In genomic region chr21:45509566-45510465, GRCh38 we compare ENCODE assay signal across 17 cellular contexts. TPM values are rescaled to one million over a fixed set of nuclear protein-coding genes. Genes with fewer than 3 reads are reported as not detected.
A peak's percentile ranks its signal among the peaks of the same experiment; 100 is the strongest.
DNase-seq lines count a peak whose midpoint lies in the region; ATAC-seq, FAIRE-seq and TF ChIP-seq lines count a peak whose summit lies in the region.
"Had no signal": no experiment of that assay in that cellular context is flagged by ENCODE, and none has a peak within 500 bp of the region (broad histone marks: within the 10 kb centered on the region; RNA-seq: fewer than 3 reads in every experiment).

No MANE protein-coding gene starts in this region.

- peak; percentile 14; the same call in 2 of the 3 replicates for ATAC-seq in K562
- ATAC-seq in left lobe of liver = no peak
- no peak for ATAC-seq in HG02571 (IDR thresholded peaks at IDR 0.05; ENCODE audit: unreplicated experiment)
- ATAC-seq: body of pancreas had no signal

- H2AFZ ChIP-seq in K562 (ENCODE audit: low read depth, low read length) = no peak overlapping the region

- H3K4me1 ChIP-seq in K562 (replicated peaks in 1 of 2; ENCODE audit: control insufficient read depth in 2 of 2, insufficient read depth in 2 of 2, low read length in 2 of 2) (peaks cover 6 to 82% of the 10 kb centered on the region in 2 experiments; a peak in 4 of 5 replicates), suprapubic skin (no peaks in the 10 kb centered on the region)
- H3K4me1 ChIP-seq: testis had no signal

- H3K4me3 ChIP-seq in K562 (no peak overlapping the region), suprapubic skin (no peak overlapping the region)
- H3K4me3 ChIP-seq: body of pancreas, testis had no signal

- POLR2A ChIA-PET in K562 (lab: Yijun Ruan, JAX) = no interaction called here

- H3K79me2 ChIP-seq in K562 (ENCODE audit: control insufficient read depth, insufficient read depth, low read length) = no peaks in the 10 kb centered on the region

- peak in 1 of 3 experiments; percentile 12; a peak in 1 of 6 replicates for TF ChIP-seq CTCF in K562 (IDR thresholded peaks at IDR 0.05 in 2 of 3, conservative IDR thresholded peaks at IDR 0.05 in 1 of 3; ENCODE audit: insufficient read depth in 2 of 3, low read depth in 1 of 3, low read length in 3 of 3)
- TF ChIP-seq CTCF in suprapubic skin (IDR thresholded peaks at IDR 0.05) = no peak

- TF ChIP-seq EP300 in K562 (IDR thresholded peaks at IDR 0.05; ENCODE audit: low read length) (no peak), suprapubic skin (IDR thresholded peaks at IDR 0.05) (no peak)

- no peaks in the 10 kb centered on the region for H3K9me1 ChIP-seq in K562 (ENCODE audit: control insufficient read depth, insufficient read depth, low read length)

- no peak for FAIRE-seq in K562 (lab: Jason Lieb, UNC)

- intact Hi-C loops in K562 (cut with micrococcal nuclease) = no loop called here

- 83% methylated on average over 56 of the region's 61 CpGs for WGBS in K562 (ENCODE audit: insufficient coverage, low coverage, missing lambda C conversion rate)
- 97% methylated on average over 17 of the region's 61 CpGs for WGBS in suprapubic skin

- H3K27ac ChIP-seq in K562 (ENCODE audit: extremely low read depth, low read depth, low read length) (no peak overlapping the region), suprapubic skin (no peak overlapping the region), substantia nigra (ENCODE audit: low read depth, low read length, poor library complexity, severe bottlenecking) (no peak overlapping the region)
- H3K27ac ChIP-seq: body of pancreas, testis had no signal

- peak overlapping the region in 1 of 2 experiments; percentile 59; a peak in 2 of 4 replicates for H3K9ac ChIP-seq in K562 (ENCODE audit: insufficient read depth in 1 of 2, low read depth in 2 of 2, low read length in 2 of 2)

- CTCF ChIA-PET in K562 (lab: Yijun Ruan, JAX; ENCODE audit: low intra/inter-chr PET ratio) = no interaction called here

- peaks cover 24% of the 10 kb centered on the region for H4K20me1 ChIP-seq in K562 (replicated peaks; ENCODE audit: control insufficient read depth, insufficient read depth, low read length)

- H3K9me3 ChIP-seq in K562 (replicated peaks; ENCODE audit: control insufficient read depth, insufficient read depth, low read depth, low read length) = no peaks in the 10 kb centered on the region
- no peaks in the 10 kb centered on the region for H3K9me3 ChIP-seq in suprapubic skin
- H3K9me3 ChIP-seq: body of pancreas, testis had no signal

- in situ Hi-C loops in K562 (cut with MboI) = no loop called here

- H3K4me2 ChIP-seq in K562 (ENCODE audit: insufficient read depth, low read length) = no peak overlapping the region

- TF ChIP-seq RAD21 in K562 (CRISPR knock-in tag; conservative IDR thresholded peaks at IDR 0.05 in 1 of 2, IDR thresholded peaks at IDR 0.05 in 1 of 2) = no peak

- DNase-seq in NCI-H82 (lab: John Stamatoyannopoulos, UW) (peak; percentile 50), NCI-H82 treated with DMSO at 0.1 percent for 48 hours (lab: John Stamatoyannopoulos, UW; ENCODE audit: unreplicated experiment) (no peak), K562 (ENCODE audit: extremely low read depth in 1 of 4, low spot score in 3 of 4) (peak in 2 of 4 experiments; percentile 45 to 52), left lobe of liver (ENCODE audit: low spot score) (peak; percentile 56), suprapubic skin (ENCODE audit: low spot score in 2 of 2) (peak; percentile 48 to 79), NCI-H1694 treated with DMSO at 0.1 percent for 48 hours (lab: John Stamatoyannopoulos, UW) (no peak), substantia nigra (lab: John Stamatoyannopoulos, UW) (no peak)
- DNase-seq: 8988T; activated CD8-positive, alpha-beta memory T cell treated with anti-CD3 and anti-CD28 coated beads, Interleukin-2, amount 50 U/mL, for 4 hours; activated naive CD4-positive, alpha-beta T cell treated with Interleukin-2 at 50 U/mL for 16 hours; body of pancreas; DMS53; MM.1S; NCI-H2081 treated with DMSO at 0.1 percent for 48 hours; NCI-H774; testis had no signal

- H3K36me3 ChIP-seq in K562 (ENCODE audit: control insufficient read depth, insufficient read depth, low read length) (peaks cover 35% of the 10 kb centered on the region; the same call in 2 of the 3 replicates), suprapubic skin (peaks cover 53% of the 10 kb centered on the region)

- BruUV-seq in K562 (replicated peaks; lab: Mats Ljungman, UMichigan) = no TSS peak

- H3K27me3 ChIP-seq in K562 (ENCODE audit: control insufficient read depth in 2 of 2, insufficient read depth in 2 of 2, low read length in 2 of 2) (no peaks in the 10 kb centered on the region), suprapubic skin (no peaks in the 10 kb centered on the region)
- H3K27me3 ChIP-seq: body of pancreas, testis had no signal

- TF ChIP-seq POLR2A in K562 (conservative IDR thresholded peaks at IDR 0.05) = no peak
- TF ChIP-seq POLR2A in suprapubic skin (IDR thresholded peaks at IDR 0.05) = no peak

TF ChIP-seq in K562, 482 proteins besides CTCF, POLR2A, EP300 and RAD21 (continues in another document):
- TF ChIP-seq MLX (CRISPR knock-in tag; conservative IDR thresholded peaks at IDR 0.05) (no peak), TARDBP (IDR thresholded peaks at IDR 0.05) (no peak), CCNT2 (IDR thresholded peaks at IDR 0.05; ENCODE audit: borderline replicate concordance, extremely low read depth, insufficient read length, low read depth, low read length) (peak; percentile 47), SOX6 (IDR thresholded peaks at IDR 0.05) (no peak), FIP1L1 (IDR thresholded peaks at IDR 0.05; ENCODE audit: low read depth, low read length, poor library complexity, severe bottlenecking) (peak; percentile 37), POLR2G (IDR thresholded peaks at IDR 0.05; ENCODE audit: low read depth, low read length) (peak; percentile 77), ZBTB33 (CRISPR knock-in tag; IDR thresholded peaks at IDR 0.05) (peak; percentile 98), PCBP1 (IDR thresholded peaks at IDR 0.05; ENCODE audit: low read depth, low read length, poor library complexity, severe bottlenecking) (peak; percentile 31), POLR2AphosphoS2 (IDR thresholded peaks at IDR 0.05; ENCODE audit: low read length) (0 out of 2 replicates have a peak, but pooled peaks have one; percentile 44), TAF7 (tag; IDR thresholded peaks at IDR 0.05) (no peak), ZBTB7A (IDR thresholded peaks at IDR 0.05; ENCODE audit: borderline replicate concordance, control insufficient read depth, low read depth, low read length) (peak; percentile 64), FUS (optimal IDR thresholded peaks at IDR 0.05; ENCODE audit: low read depth, low read length) (peak; percentile 87), STAG1 (CRISPR knock-in tag; IDR thresholded peaks at IDR 0.05; ENCODE audit: borderline replicate concordance) (no peak), HNRNPL (IDR thresholded peaks at IDR 0.05; ENCODE audit: low read depth, low read length) (peak; percentile 83; the same call in 1 of the 2 replicates), MAX (CRISPR knock-in tag; IDR thresholded peaks at IDR 0.05) (peak; percentile 23; the same call in 1 of the 2 replicates), ZNF785 (CRISPR knock-in tag; IDR thresholded peaks at IDR 0.05) (no peak), HSF4 (CRISPR knock-in tag; IDR thresholded peaks at IDR 0.05; ENCODE audit: borderline replicate concordance) (no peak)

RNA-seq across cellular contexts. Expression of gene SLC19A1, which starts 32.4 kb away (rescaled TPM):
- 43.8 and 108 TPM in 2 replicates for total RNA-seq in K562 (2011; cell fraction: chromatin; rRNA removed; ENCODE audit: low replicate concordance)
- 90.5 and 93.4 TPM in 2 replicates for total RNA-seq in K562 (2011; cell fraction: nucleolus; rRNA removed)
- total RNA-seq in K562 (2011; cell fraction: nucleoplasm; rRNA removed) = 52.4 and 63.7 TPM in 2 replicates
- 34.7 and 41.3 TPM in 2 replicates for total RNA-seq in K562 (2014; rRNA removed)
- total RNA-seq in K562 (2014; rRNA removed; fragmentation: Illumina TruSeq; extraction: Trizol) = 8.0 and 8.7 TPM in 2 replicates
- 18.8 and 21.4 TPM in 2 replicates for total RNA-seq in K562 (2015; rRNA removed; fragmentation: Illumina TruSeq; extraction: Trizol)
- total RNA-seq in K562 (2021) = 88.7 and 91.3 TPM in 2 replicates
- 11.5 and 24.6 TPM in 2 replicates for polyA plus RNA-seq in K562 (2011; rRNA removed)
- polyA plus RNA-seq in K562 (2011; cell fraction: cytosol; rRNA removed) = 20.4 and 78.6 TPM in 2 replicates
- 49.9 and 126 TPM in 2 replicates for polyA plus RNA-seq in K562 (2011; cell fraction: nucleus; rRNA removed)
- 20.5 and 34.6 TPM in 2 replicates for polyA plus RNA-seq in K562 (2012)
- polyA plus RNA-seq in K562 (2014; fragmentation: Illumina TruSeq; extraction: Trizol) = 12.0 and 24.5 TPM in 2 replicates
- polyA plus RNA-seq in K562 (2014; fragmentation: Nextera tagmentation; extraction: Ambion mirVana) = 1 to 10 TPM in 1 of 2 experiments, under 1 TPM in 1; 0.65 to 2.3 TPM
- 36.6 and 50.8 TPM in 2 replicates for polyA plus RNA-seq in K562 (2014; rRNA removed)
- polyA minus RNA-seq in K562 (2011; rRNA and poly(A)+ RNA removed) = 11.9 and 16.0 TPM in 2 replicates
- 41.4 and 45.6 TPM in 2 replicates for polyA minus RNA-seq in K562 (2011; cell fraction: cytosol; rRNA and poly(A)+ RNA removed)
- polyA minus RNA-seq in K562 (2011; cell fraction: nucleus; rRNA and poly(A)+ RNA removed) = 23.3 TPM in 2 replicates
- 13.7 TPM for total RNA-seq in left lobe of liver
- total RNA-seq in suprapubic skin = 1 to 10 TPM; 7.0 to 9.8 (median 7.9) TPM

Comparison
In these comparisons a context has a peak if more than half of its experiments do, and no peak if none do; other contexts are left out.
1. DNase-seq: peak in NCI-H82 (single experiment), left lobe of liver (single experiment) and suprapubic skin (2 of 2); none in NCI-H82 treated with DMSO at 0.1 percent for 48 hours (single experiment), NCI-H1694 treated with DMSO at 0.1 percent for 48 hours (single experiment) and substantia nigra (0 of 49).